1 cellular context compared by ENCODE assay signal in genomic region chr1:151720190-151720953, GRCh38.
TF ChIP-seq lines count a peak whose summit lies in the region.

No MANE protein-coding gene starts in this region.

TF ChIP-seq in H1, 55 proteins besides CTCF, POLR2A, EP300 and RAD21:
- TF ChIP-seq, protein P1, sequence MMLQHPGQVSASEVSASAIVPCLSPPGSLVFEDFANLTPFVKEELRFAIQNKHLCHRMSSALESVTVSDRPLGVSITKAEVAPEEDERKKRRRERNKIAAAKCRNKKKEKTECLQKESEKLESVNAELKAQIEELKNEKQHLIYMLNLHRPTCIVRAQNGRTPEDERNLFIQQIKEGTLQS (IDR thresholded peaks at IDR 0.05; ENCODE audit: insufficient read depth, low read depth, low read length): no peak
- no peak for TF ChIP-seq BCL11A (IDR thresholded peaks at IDR 0.05; ENCODE audit: low read depth in 2 of 2, low read length in 2 of 2)
- no peak for TF ChIP-seq CTBP2 (IDR thresholded peaks at IDR 0.05; ENCODE audit: borderline replicate concordance, insufficient read depth, insufficient read length, low read length)
- TF ChIP-seq JUND (IDR thresholded peaks at IDR 0.05; ENCODE audit: low read length): no peak
- no peak for TF ChIP-seq SIX5 (IDR thresholded peaks at IDR 0.05; ENCODE audit: low read depth, low read length)
- TF ChIP-seq NRF1 (IDR thresholded peaks at IDR 0.05; ENCODE audit: low read depth, low read length): no peak
- no peak for TF ChIP-seq SP1 (IDR thresholded peaks at IDR 0.05; ENCODE audit: low read depth, low read length)
